ENCODE assay signal across 1 cellular context in the genomic region with DNA sequence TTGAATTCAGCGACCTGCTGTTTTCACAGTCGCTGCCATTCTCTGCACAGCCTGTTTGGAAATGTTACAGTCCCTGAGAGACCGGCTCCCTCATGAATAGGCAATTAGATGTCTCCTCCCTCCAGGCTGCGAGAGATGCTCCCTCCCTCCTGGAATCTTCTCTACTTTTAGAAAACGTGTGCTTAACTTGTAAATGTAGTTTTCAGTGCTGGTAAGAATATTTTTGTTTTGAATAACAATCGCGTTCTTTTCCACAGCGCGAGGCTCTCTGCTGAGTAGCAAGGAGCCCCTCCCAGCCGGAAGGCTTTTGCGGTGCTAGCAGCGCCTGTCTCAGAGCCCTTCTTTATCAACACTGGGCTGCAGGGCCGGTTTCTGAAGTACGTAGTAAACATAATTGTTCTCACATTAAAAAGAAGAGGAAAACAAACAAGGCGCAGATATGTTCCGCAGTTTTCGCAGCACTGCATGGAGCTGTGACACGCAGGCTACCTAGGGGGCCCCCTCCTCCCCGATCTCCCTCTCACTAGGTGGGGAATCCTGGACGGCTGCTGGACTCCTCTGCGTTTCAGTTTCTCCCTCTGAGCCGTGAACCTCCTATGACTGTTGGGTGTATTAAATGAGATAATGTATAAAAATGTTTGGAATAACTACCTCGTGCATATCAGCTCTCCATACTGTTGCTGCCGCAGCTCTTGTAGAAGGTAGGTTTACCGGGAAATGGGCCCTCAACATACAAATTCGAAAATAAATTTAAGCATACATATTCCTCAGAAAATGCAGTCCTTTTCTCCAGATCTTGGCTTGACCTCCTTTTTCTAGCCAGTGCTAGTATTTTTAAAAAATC.
TF ChIP-seq lines count a peak whose summit lies in the region.

No MANE protein-coding gene starts in this region.

TF ChIP-seq in A549, 52 proteins besides CTCF, POLR2A, EP300 and RAD21 (continued from another document):
- TF ChIP-seq, protein P1, sequence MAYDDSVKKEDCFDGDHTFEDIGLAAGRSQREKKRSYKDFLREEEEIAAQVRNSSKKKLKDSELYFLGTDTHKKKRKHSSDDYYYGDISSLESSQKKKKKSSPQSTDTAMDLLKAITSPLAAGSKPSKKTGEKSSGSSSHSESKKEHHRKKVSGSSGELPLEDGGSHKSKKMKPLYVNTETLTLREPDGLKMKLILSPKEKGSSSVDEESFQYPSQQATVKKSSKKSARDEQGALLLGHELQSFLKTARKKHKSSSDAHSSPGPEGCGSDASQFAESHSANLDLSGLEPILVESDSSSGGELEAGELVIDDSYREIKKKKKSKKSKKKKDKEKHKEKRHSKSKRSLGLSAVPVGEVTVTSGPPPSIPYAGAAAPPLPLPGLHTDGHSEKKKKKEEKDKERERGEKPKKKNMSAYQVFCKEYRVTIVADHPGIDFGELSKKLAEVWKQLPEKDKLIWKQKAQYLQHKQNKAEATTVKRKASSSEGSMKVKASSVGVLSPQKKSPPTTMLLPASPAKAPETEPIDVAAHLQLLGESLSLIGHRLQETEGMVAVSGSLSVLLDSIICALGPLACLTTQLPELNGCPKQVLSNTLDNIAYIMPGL (CRISPR knock-in tag; IDR thresholded peaks at IDR 0.05; ENCODE audit: borderline replicate concordance) = no peak
